8 cellular contexts compared by ENCODE assay signal in genomic region chr1:183470147-183470960, GRCh38. TPM values are rescaled to one million over a fixed set of nuclear protein-coding genes. Genes with fewer than 3 reads are reported as not detected.
A peak's percentile ranks its signal among the peaks of the same experiment; 100 is the strongest.
DNase-seq lines count a peak whose midpoint lies in the region; ATAC-seq and TF ChIP-seq lines count a peak whose summit lies in the region.

No MANE protein-coding gene starts in this region.

- no peaks in the 10 kb centered on the region for H3K9me2 ChIP-seq in OCI-LY7 (ENCODE audit: insufficient read depth, low read length)

- H3K9ac ChIP-seq in mucosa of stomach (ENCODE audit: low read length): peak overlapping the region; percentile 90

- peak; percentile 95 for DNase-seq in COLO668 (lab: John Stamatoyannopoulos, UW; ENCODE audit: unreplicated experiment)
- peak; percentile 72 for DNase-seq in Jurkat, Clone E6-1 (ENCODE audit: low read depth, low spot score)
- peak; percentile 85 for DNase-seq in OCI-LY7 (ENCODE audit: low spot score)
- DNase-seq in activated T-cell treated with anti-CD3 and anti-CD28 coated beads for 48 hours (ENCODE audit: low read depth): peak; percentile 88
- peak; percentile 86 to 88 for DNase-seq in erythroblast (lab: John Stamatoyannopoulos, UW)
- peak; percentile 68 to 79 for DNase-seq in stimulated activated CD8-positive, alpha-beta memory T cell treated with anti-CD3 and anti-CD28 coated beads, Interleukin-7, amount 100 ng/mL, for 1 hour (ENCODE audit: low read depth in 2 of 2)

- H3K79me2 ChIP-seq in OCI-LY7 (ENCODE audit: insufficient read depth, low read depth, low read length): peaks cover 30% of the 10 kb centered on the region

- POLR2A ChIA-PET in OCI-LY7 (lab: Charles Lee): interaction anchor here (0.7 to 1.7 kb wide), 8 partner anchors 9 to 543 kb away, joined by 3 to 10 read pairs (median 4); partner anchors contain the start of gene NCF2

- peak overlapping the region; percentile 81 for H3K4me3 ChIP-seq in Jurkat, Clone E6-1 (ENCODE audit: low read length)
- H3K4me3 ChIP-seq in OCI-LY7 (ENCODE audit: low read depth, low read length, poor library complexity, severe bottlenecking) (peak overlapping the region; percentile 95), mucosa of stomach (ENCODE audit: low read length) (peak overlapping the region; percentile 92)

- peak overlapping the region; percentile 59 for H2AFZ ChIP-seq in OCI-LY7 (ENCODE audit: low read length)

- TF ChIP-seq POLR2A in erythroblast (IDR thresholded peaks at IDR 0.05; ENCODE audit: low read length): peak; percentile 48

- intact Hi-C loops in OCI-LY7 (cut with micrococcal nuclease; ENCODE audit: unreplicated experiment): loop anchor here (1.0 to 10.0 kb wide), 9 partner anchors 64 to 636 kb away; partner anchors contain the start of genes DHX9, LAMC1, NCF2 and TSEN15

- H3K27ac ChIP-seq in OCI-LY7 (ENCODE audit: low read depth, low read length, poor library complexity, severe bottlenecking): peak overlapping the region; percentile 88

- no peaks in the 10 kb centered on the region for H3K27me3 ChIP-seq in mucosa of stomach (ENCODE audit: control insufficient read depth, insufficient read depth, low read length)

- H3K9me3 ChIP-seq in OCI-LY7 (ENCODE audit: low read length) (no peaks in the 10 kb centered on the region), mucosa of stomach (ENCODE audit: control insufficient read depth, low read length) (no peaks in the 10 kb centered on the region)

- peaks cover 28% of the 10 kb centered on the region for H3K36me3 ChIP-seq in OCI-LY7 (ENCODE audit: insufficient read depth, low read length)
- no peaks in the 10 kb centered on the region for H3K36me3 ChIP-seq in mucosa of stomach (ENCODE audit: control insufficient read depth, insufficient read depth, low read length)

- peak; percentile 82 for TF ChIP-seq CTCF in OCI-LY7 (conservative IDR thresholded peaks at IDR 0.05; ENCODE audit: low read length)

- CTCF ChIA-PET in OCI-LY7 (lab: Charles Lee; ENCODE audit: unreplicated experiment): interaction anchor here (0.6 kb wide), 1 partner anchor 66 kb away, joined by 3 read pairs; no protein-coding TSS in a partner anchor

- BruUV-seq in OCI-LY7 (replicated peaks; lab: Mats Ljungman, UMichigan): TSS peak; percentile 68

- no peaks in the 10 kb centered on the region; the same call in 1 of the 2 replicates for H4K20me1 ChIP-seq in OCI-LY7 (ENCODE audit: insufficient read depth, low read length)

- H3K4me2 ChIP-seq in OCI-LY7 (ENCODE audit: low read length): peak overlapping the region; percentile 96

- ATAC-seq in GM21515 (IDR thresholded peaks at IDR 0.05; ENCODE audit: unreplicated experiment): peak; percentile 36

- H3K4me1 ChIP-seq in OCI-LY7 (ENCODE audit: insufficient read depth, low read length, poor library complexity, severe bottlenecking): peaks cover 28% of the 10 kb centered on the region
- H3K4me1 ChIP-seq in mucosa of stomach (ENCODE audit: control insufficient read depth, insufficient read depth, low read length): peaks cover 8% of the 10 kb centered on the region

RNA-seq across cellular contexts. Expression of gene SMG7, which starts 1.9 kb away (rescaled TPM):
- polyA plus RNA-seq in Jurkat, Clone E6-1 (2012; ENCODE audit: insufficient read depth, insufficient read length): 46.3 TPM
- 36.4 and 45.0 TPM in 2 replicates for total RNA-seq in OCI-LY7 (2014; rRNA removed; shearing (Covaris generic))
- 172 and 185 TPM in 2 replicates for total RNA-seq in OCI-LY7 (2022)

RNA-seq across cellular contexts. Expression of gene NMNAT2, which starts 52.2 kb away (rescaled TPM):
- not detected for polyA plus RNA-seq in Jurkat, Clone E6-1 (2012; ENCODE audit: insufficient read depth, insufficient read length)
- not detected in 2 replicates for total RNA-seq in OCI-LY7 (2014; rRNA removed; shearing (Covaris generic))
- total RNA-seq in OCI-LY7 (2022): not detected in 2 replicates

Comparison
In these comparisons a context has a peak if more than half of its experiments do, and no peak if none do; other contexts are left out.
1. Peak in every context shown above with its lines: DNase-seq, ATAC-seq, H3K4me3 ChIP-seq and H3K27ac ChIP-seq.